Comparison of ENCODE assay signal across 6 cellular contexts in the genomic region with DNA sequence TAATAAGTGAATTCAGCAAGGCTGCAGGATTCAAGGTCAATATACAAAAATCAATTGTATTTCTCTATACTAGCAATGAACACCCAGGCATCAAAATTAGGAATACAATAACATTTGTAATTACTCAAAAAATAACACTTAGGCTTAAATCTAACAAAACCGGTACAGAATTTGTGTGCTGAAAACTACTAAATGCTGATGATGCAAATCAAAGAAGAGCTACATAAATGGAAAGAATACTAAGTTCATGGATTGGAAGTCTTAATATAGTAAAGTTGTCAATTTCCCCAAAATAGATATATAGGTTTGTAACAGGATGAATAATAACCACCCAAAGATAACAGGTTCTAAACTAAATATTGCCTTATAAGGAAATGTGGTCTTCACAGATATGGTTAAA.
"Had no signal": no experiment of that assay in that cellular context is flagged by ENCODE, and none has a peak within 500 bp of the region (broad histone marks: within the 10 kb centered on the region; RNA-seq: fewer than 3 reads in every experiment).

No MANE protein-coding gene starts in this region.

- FAIRE-seq: HTR-8/SVneo had no signal

- H3K4me2 ChIP-seq: KMS-11 had no signal

- H3K27ac ChIP-seq: HL-60, KMS-11 had no signal

- H3K9ac ChIP-seq: KMS-11 had no signal

- DNase-seq: Karpas-422, KBM-7, KG1 had no signal
